In genomic region chr2:69961496-69961895, GRCh38 we compare ENCODE assay signal across 29 cellular contexts. TPM values are rescaled to one million over a fixed set of nuclear protein-coding genes. Genes with fewer than 3 reads are reported as not detected.
A peak's percentile ranks its signal among the peaks of the same experiment; 100 is the strongest.
DNase-seq lines count a peak whose midpoint lies in the region; TF ChIP-seq lines count a peak whose summit lies in the region.
"Had no signal": no experiment of that assay in that cellular context is flagged by ENCODE, and none has a peak within 500 bp of the region (broad histone marks: within the 10 kb centered on the region; RNA-seq: fewer than 3 reads in every experiment).

TSS of gene ASPRV1 (minus strand) at chr2:69961631. CDS start at chr2:69961436, 195 bp downstream.

- peak within 1 kb of the TSS; percentile 93 for H4K8ac ChIP-seq in neuronal stem cell (ENCODE audit: low read depth, low read length)

- peaks cover 4 to 8% of the 10 kb centered on the region in 2 donors for H3K4me1 ChIP-seq in neuronal stem cell (ENCODE audit: control insufficient read depth in 2 of 2, insufficient read depth in 1 of 2, low read depth in 1 of 2, low read length in 2 of 2)
- H3K4me1 ChIP-seq in stomach, result peaks cover 0 to 20% (median 14%) of the 10 kb centered on the region in 4 donors
- H3K4me1 ChIP-seq: esophagus muscularis mucosa, tibial artery had no signal

- no peaks in the 10 kb centered on the region for H3K9me3 Mint-ChIP-seq in type B pancreatic cell
- H3K9me3 Mint-ChIP-seq: activated T-cell treated with anti-CD3 and anti-CD28 coated beads, Interleukin-2, amount 50 U/mL, for 24 hours; CD4-positive, alpha-beta T cell; HFFc6; stimulated activated naive B cell treated with anti-CD40 and anti-IgM and Interleukin-4, amounts not matched to agents 10 μg/mL and 1 μg/mL and 100 μg/mL, for 72 hours had no signal

- H2BK5ac ChIP-seq in neuronal stem cell (ENCODE audit: low read length), result no peak within 1 kb of the TSS

- no peak within 1 kb of the TSS for H3K23ac ChIP-seq in neuronal stem cell (ENCODE audit: low read depth, low read length, poor library complexity)

- no peak within 1 kb of the TSS for H3K4me3 Mint-ChIP-seq in type B pancreatic cell
- H3K4me3 Mint-ChIP-seq: activated T-cell treated with anti-CD3 and anti-CD28 coated beads, Interleukin-2, amount 50 U/mL, for 24 hours; CD4-positive, alpha-beta T cell; HFFc6; stimulated activated naive B cell treated with anti-CD40 and anti-IgM and Interleukin-4, amounts not matched to agents 10 μg/mL and 1 μg/mL and 100 μg/mL, for 72 hours had no signal

- peak within 1 kb of the TSS; percentile 51 for H2BK15ac ChIP-seq in neuronal stem cell (ENCODE audit: low read length)

- TF ChIP-seq CTCF in type B pancreatic cell (conservative IDR thresholded peaks at IDR 0.05) (no peak), stomach (IDR thresholded peaks at IDR 0.05) (no peak)

- no peaks in the 10 kb centered on the region for H3K36me3 Mint-ChIP-seq in type B pancreatic cell

- H3K4me1 Mint-ChIP-seq in type B pancreatic cell (ENCODE audit: unreplicated experiment), result no peaks in the 10 kb centered on the region

- DNase-seq in head of caudate nucleus (peak; percentile 50 to 94 (median 84)), neuronal stem cell (ENCODE audit: low spot score) (no peak), type B pancreatic cell (ENCODE audit: extremely low spot score, unreplicated experiment) (no peak), stomach (no peak), AG08395 (ENCODE audit: low spot score) (no peak)
- DNase-seq: activated CD4-positive, CD25-positive, alpha-beta regulatory T cell treated with anti-CD3 and anti-CD28 coated beads, Interleukin-2, amount 50 U/mL, for 72 hours; activated naive CD4-positive, alpha-beta T cell; EL; foreskin melanocyte; HFFc6; NCI-H146; NCI-H2171 treated with DMSO at 0.1 percent for 48 hours; NCI-H526 treated with DMSO at 0.1 percent for 48 hours; ovary; right cardiac atrium; SJCRH30; stimulated activated CD4-positive, alpha-beta T cell treated with anti-CD3 and anti-CD28 coated beads, Interleukin-4, amount 100 ng/mL, for 1 hour; stimulated activated naive B cell treated with anti-CD40 and anti-IgM and Interleukin-4, amounts not matched to agents 10 μg/mL and 1 μg/mL and 100 μg/mL, for 72 hours; T-helper 1 cell had no signal

- no peak for TF ChIP-seq EP300 in stomach (IDR thresholded peaks at IDR 0.05)

- no peak within 1 kb of the TSS for H2AFZ ChIP-seq in neuronal stem cell (ENCODE audit: low read length)

- intact Hi-C loops in head of caudate nucleus (cut with DNase I), result no loop called here
- intact Hi-C loops in stomach (cut with DNase I; ENCODE audit: low total_unique reads), result no loop called here

- peak within 1 kb of the TSS; percentile 15 for H3K18ac ChIP-seq in neuronal stem cell (ENCODE audit: low read length)

- H3K27ac ChIP-seq in angular gyrus (ENCODE audit: low read depth, low read length) (peak within 1 kb of the TSS; percentile 88), neuronal stem cell (replicated peaks; ENCODE audit: low read length) (no peak within 1 kb of the TSS), temporal lobe (ENCODE audit: low read depth, low read length) (peak within 1 kb of the TSS; percentile 90), stomach (no peak within 1 kb of the TSS)
- H3K27ac ChIP-seq: breast epithelium, coronary artery, esophagus muscularis mucosa, KMS-11, ovary, Peyer's patch, SJCRH30, tibial artery had no signal

- no peak within 1 kb of the TSS for H3K9ac ChIP-seq in neuronal stem cell (ENCODE audit: low read depth, low read length, poor library complexity)
- H3K9ac ChIP-seq: KMS-11 had no signal

- H3K14ac ChIP-seq in neuronal stem cell (ENCODE audit: low read length), result no peak within 1 kb of the TSS

- H2AK5ac ChIP-seq in neuronal stem cell (ENCODE audit: low read depth, low read length), result peak within 1 kb of the TSS; percentile 69

- no peak within 1 kb of the TSS for H3K4me2 ChIP-seq in neuronal stem cell (ENCODE audit: insufficient read depth, low read length, poor library complexity, severe bottlenecking)
- H3K4me2 ChIP-seq: KMS-11 had no signal

- no peaks in the 10 kb centered on the region for H3K36me3 ChIP-seq in neuronal stem cell (replicated peaks in 1 of 2; ENCODE audit: control insufficient read depth in 2 of 2, insufficient read depth in 2 of 2, low read length in 2 of 2)
- H3K36me3 ChIP-seq in stomach, result peaks cover 0 to 5% (median 0%) of the 10 kb centered on the region in 4 donors
- H3K36me3 ChIP-seq: breast epithelium, esophagus muscularis mucosa, ovary, Peyer's patch, SJCRH30 had no signal

- peak within 1 kb of the TSS; percentile 37 for H3K4ac ChIP-seq in neuronal stem cell (ENCODE audit: low read length)

- WGBS in neuronal stem cell (ENCODE audit: extremely low coverage in 2 of 2, insufficient read length in 2 of 2, insufficient replicate concordance in 1 of 2), 2 donors, result no CpG with 5 or more reads among the region's 14 CpGs
- WGBS in stomach, 5 donors, result 83 to 95% (median 85%) methylated on average over 8 to 14 of the region's 14 CpGs

- H3K79me1 ChIP-seq in neuronal stem cell (ENCODE audit: low read depth, low read length), result no peaks in the 10 kb centered on the region

- H3K27ac Mint-ChIP-seq in type B pancreatic cell, result no peak within 1 kb of the TSS
- H3K27ac Mint-ChIP-seq: activated T-cell treated with anti-CD3 and anti-CD28 coated beads, Interleukin-2, amount 50 U/mL, for 24 hours; CD4-positive, alpha-beta T cell; HFFc6; stimulated activated naive B cell treated with anti-CD40 and anti-IgM and Interleukin-4, amounts not matched to agents 10 μg/mL and 1 μg/mL and 100 μg/mL, for 72 hours had no signal

- H3K27me3 ChIP-seq in neuronal stem cell (ENCODE audit: control insufficient read depth in 3 of 3, insufficient read depth in 3 of 3, low read depth in 1 of 3, low read length in 3 of 3), result peaks cover 0 to 2% (median 0%) of the 10 kb centered on the region in 3 experiments
- H3K27me3 ChIP-seq in stomach, result no peaks in the 10 kb centered on the region
- H3K27me3 ChIP-seq: breast epithelium, esophagus muscularis mucosa, ovary, Peyer's patch, SJCRH30, tibial artery had no signal

- H2BK120ac ChIP-seq in neuronal stem cell (ENCODE audit: low read depth, low read length), result no peak within 1 kb of the TSS

- TF ChIP-seq POLR2A in stomach (IDR thresholded peaks at IDR 0.05), result no peak

- peaks cover 15% of the 10 kb centered on the region for H3K27me3 Mint-ChIP-seq in type B pancreatic cell
- H3K27me3 Mint-ChIP-seq: activated T-cell treated with anti-CD3 and anti-CD28 coated beads, Interleukin-2, amount 50 U/mL, for 24 hours; stimulated activated naive B cell treated with anti-CD40 and anti-IgM and Interleukin-4, amounts not matched to agents 10 μg/mL and 1 μg/mL and 100 μg/mL, for 72 hours had no signal

- H2BK12ac ChIP-seq in neuronal stem cell (ENCODE audit: low read length), result no peak within 1 kb of the TSS

- H4K91ac ChIP-seq in neuronal stem cell (ENCODE audit: low read depth, low read length, poor library complexity), result no peak within 1 kb of the TSS

- H3K4me3 ChIP-seq in neuronal stem cell (ENCODE audit: low read length in 2 of 2) (no peak within 1 kb of the TSS), stomach (no peak within 1 kb of the TSS)
- H3K4me3 ChIP-seq: breast epithelium, coronary artery, esophagus muscularis mucosa, ovary, Peyer's patch, SJCRH30, tibial artery had no signal

- H3K9me3 ChIP-seq in neuronal stem cell (replicated peaks in 1 of 2; ENCODE audit: control insufficient read depth in 2 of 2, insufficient read depth in 1 of 2, low read depth in 1 of 2, low read length in 2 of 2) (peaks cover 0 to 2% of the 10 kb centered on the region in 2 donors), stomach (no peaks in the 10 kb centered on the region)
- H3K9me3 ChIP-seq: breast epithelium, esophagus muscularis mucosa, ovary, Peyer's patch, SJCRH30, tibial artery had no signal

RNA-seq across cellular contexts. Expression of gene ASPRV1, which starts in this region (rescaled TPM):
- polyA plus RNA-seq in neuronal stem cell (2013, experiment 1 of 2), result 0.54 TPM
- polyA plus RNA-seq in neuronal stem cell (2013, experiment 2 of 2), result 0.75 TPM
- 1.7 TPM for total RNA-seq in temporal lobe
- 0.67 and 1.3 TPM in 2 replicates for total RNA-seq in type B pancreatic cell (ENCODE audit: low replicate concordance)
- total RNA-seq in stomach, result 1 to 10 TPM in 3 of 5 donors, not detected in 2; 2.0 to 6.4 (median 3.5) TPM
- under 1 TPM; 0.44 to 0.90 (median 0.46) TPM for polyA plus RNA-seq in stomach

Comparison
In these comparisons a context has a peak if more than half of its experiments do, and no peak if none do; other contexts are left out.
1. H3K27ac ChIP-seq: peak in angular gyrus (single experiment) and temporal lobe (single experiment); none in neuronal stem cell (single experiment) and stomach (0 of 5).
2. DNase-seq: peak in head of caudate nucleus (42 of 42); none in neuronal stem cell (single experiment), type B pancreatic cell (single experiment), stomach (single experiment) and AG08395 (single experiment).